In the genomic region with DNA sequence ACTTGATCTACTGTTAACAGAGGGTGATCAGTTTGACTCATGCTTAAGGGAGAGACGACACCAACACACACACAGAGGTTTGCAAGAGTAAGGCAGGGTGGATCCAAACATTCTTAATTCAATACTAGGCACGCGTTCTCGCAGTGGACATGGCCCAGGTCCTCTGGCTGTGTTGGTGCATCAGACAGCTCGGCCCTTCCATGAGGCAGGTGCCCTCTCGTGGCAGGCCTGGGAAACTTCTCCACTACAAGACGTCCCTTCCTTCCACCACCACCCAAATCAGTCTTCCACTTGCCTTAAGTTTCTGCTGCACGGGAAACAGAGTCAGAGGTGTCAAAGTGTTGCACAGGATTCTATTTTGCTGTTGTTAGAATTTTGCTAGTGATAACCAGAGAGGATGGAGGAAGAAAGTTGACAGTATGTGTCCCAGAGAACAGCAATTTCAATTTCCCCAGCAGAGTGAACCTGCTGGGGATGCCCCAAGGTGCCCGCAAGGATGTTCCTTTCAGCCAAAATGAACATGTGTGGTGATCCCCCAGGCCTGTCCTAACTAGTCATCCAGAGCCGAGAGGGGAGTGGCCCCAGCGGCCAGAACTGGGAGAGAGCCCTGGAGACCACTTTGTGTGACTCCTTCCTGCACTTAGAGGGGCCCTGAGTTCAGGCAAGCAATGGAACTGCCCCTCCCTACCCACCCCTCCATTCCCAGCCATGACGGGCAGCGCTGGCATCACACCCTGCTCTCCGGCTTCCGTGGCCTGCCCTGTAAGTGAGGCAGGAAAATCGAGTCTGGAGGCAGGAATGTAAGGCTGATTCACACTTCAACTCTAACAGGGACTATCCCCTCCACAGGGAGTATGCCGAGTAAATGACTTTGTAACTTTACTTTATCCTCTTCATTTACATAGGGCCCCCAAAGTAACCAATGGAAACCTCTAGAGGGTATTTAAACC, we compare ENCODE assay signal across 8 cellular contexts.
A peak's percentile ranks its signal among the peaks of the same experiment; 100 is the strongest.
DNase-seq lines count a peak whose midpoint lies in the region; ATAC-seq lines count a peak whose summit lies in the region.

No MANE protein-coding gene starts in this region.

- peaks cover 8 to 34% (median 27%) of the 10 kb centered on the region in 10 experiments; a peak in 19 of 20 replicates for H3K4me1 ChIP-seq in BLaER1 treated with 17β-estradiol and CSF1 and Interleukin-3, amounts not matched to agents 10 nM and 100 nM

- DNase-seq in GM19240 (ENCODE audit: insufficient read length, low spot score): peak; percentile 33
- DNase-seq in NCI-H1092 (lab: John Stamatoyannopoulos, UW): peak; percentile 64
- DNase-seq in activated CD4-positive, CD25-positive, alpha-beta regulatory T cell treated with anti-CD3 and anti-CD28 coated beads, Interleukin-2, amount 50 U/mL, for 16 hours (ENCODE audit: low read depth, low spot score): peak; percentile 20
- DNase-seq in cerebellar cortex (ENCODE audit: low spot score): peak; percentile 17
- peak; percentile 86 for DNase-seq in left kidney (ENCODE audit: low read depth, low spot score)
- DNase-seq in stimulated activated CD4-positive, alpha-beta T cell treated with anti-CD3 and anti-CD28 coated beads, Interleukin-4, amount 100 ng/mL, for 48 hours (ENCODE audit: low read depth in 2 of 2): peak; percentile 36 to 39

- H3K4me3 ChIP-seq in BLaER1 treated with 17β-estradiol and CSF1 and Interleukin-3, amounts not matched to agents 10 nM and 100 nM: no peak overlapping the region

- ATAC-seq in HG03097 (IDR thresholded peaks at IDR 0.05; ENCODE audit: low FRiP score, unreplicated experiment): no peak

- H3K27me3 ChIP-seq in BLaER1 treated with 17β-estradiol and CSF1 and Interleukin-3, amounts not matched to agents 10 nM and 100 nM: no peaks in the 10 kb centered on the region

- H3K36me3 ChIP-seq in BLaER1 treated with 17β-estradiol and CSF1 and Interleukin-3, amounts not matched to agents 10 nM and 100 nM: peaks cover 0 to 34% (median 0%) of the 10 kb centered on the region in 11 experiments; a peak in 5 of 22 replicates

- H3K9ac ChIP-seq in BLaER1 treated with 17β-estradiol and CSF1 and Interleukin-3, amounts not matched to agents 10 nM and 100 nM: peak overlapping the region in 1 of 11 experiments; percentile 10; a peak in 3 of 22 replicates

- H3K27ac ChIP-seq in BLaER1 treated with 17β-estradiol and CSF1 and Interleukin-3, amounts not matched to agents 10 nM and 100 nM: peak overlapping the region in 2 of 11 experiments; percentile 19 to 48; a peak in 1 of 22 replicates

- H3K4me2 ChIP-seq in BLaER1 treated with 17β-estradiol and CSF1 and Interleukin-3, amounts not matched to agents 10 nM and 100 nM: peak overlapping the region; percentile 21 to 77 (median 62); a peak in 20 of 22 replicates

- peaks cover 0 to 4% (median 0%) of the 10 kb centered on the region in 11 experiments; a peak in 4 of 22 replicates for H4K20me1 ChIP-seq in BLaER1 treated with 17β-estradiol and CSF1 and Interleukin-3, amounts not matched to agents 10 nM and 100 nM

- H3K9me3 ChIP-seq in BLaER1 treated with 17β-estradiol and CSF1 and Interleukin-3, amounts not matched to agents 10 nM and 100 nM (replicated peaks in 1 of 11): peaks cover 19 to 29% (median 22%) of the 10 kb centered on the region in 11 experiments

Comparison
In these comparisons a context has a peak if more than half of its experiments do, and no peak if none do; other contexts are left out.
1. DNase-seq: peak in every context shown above with its lines; median percentile 86 in left kidney; 64 in NCI-H1092; 38 in stimulated activated CD4-positive, alpha-beta T cell treated with anti-CD3 and anti-CD28 coated beads, Interleukin-4, amount 100 ng/mL, for 48 hours; 33 in GM19240; 20 in activated CD4-positive, CD25-positive, alpha-beta regulatory T cell treated with anti-CD3 and anti-CD28 coated beads, Interleukin-2, amount 50 U/mL, for 16 hours; 17 in cerebellar cortex.